Comparison of ENCODE assay signal across 25 cellular contexts in genomic region chr1:201576914-201577313, GRCh38.
"Had no signal": no experiment of that assay in that cellular context is flagged by ENCODE, and none has a peak within 500 bp of the region (broad histone marks: within the 10 kb centered on the region; RNA-seq: fewer than 3 reads in every experiment).

No MANE protein-coding gene starts in this region.

- H3K9me3 ChIP-seq: colonic mucosa, esophagus squamous epithelium, gastrocnemius medialis, left lung, lower lobe of right lung, mucosa of descending colon had no signal

- H3K27me3 ChIP-seq: colonic mucosa, gastrocnemius medialis, heart right ventricle, left lung had no signal

- H3K36me3 ChIP-seq: colonic mucosa, esophagus squamous epithelium, gastrocnemius medialis, heart right ventricle, left lung, lower lobe of right lung had no signal

- DNase-seq: colonic mucosa; cortex of kidney; effector CD8-positive, alpha-beta T cell; effector memory CD8-positive, alpha-beta T cell; endodermal cell; erythroblast; esophagus squamous epithelium; foreskin fibroblast; foreskin melanocyte; gastrocnemius medialis; glutamatergic neuron; head of caudate nucleus; heart right ventricle; hippocampal formation; left cardiac atrium; left lung; left ventricle myocardium superior; lower lobe of right lung; mesenchymal stem cell; mucosa of descending colon had no signal

- H3K27ac ChIP-seq: colonic mucosa, epithelial cell of prostate, esophagus squamous epithelium, gastrocnemius medialis, heart right ventricle, left lung, lower lobe of right lung had no signal

- H3K4me1 ChIP-seq: colonic mucosa, gastrocnemius medialis had no signal

- H3K4me3 ChIP-seq: colonic mucosa, esophagus squamous epithelium, gastrocnemius medialis, heart right ventricle, left lung, lower lobe of right lung, mucosa of descending colon had no signal

- FAIRE-seq: endometrium, islet of Langerhans, keratinocyte had no signal

- ATAC-seq: effector memory CD8-positive, alpha-beta T cell; esophagus mucosa; gastrocnemius medialis; heart right ventricle; left cardiac atrium; left lung; left ventricle myocardium superior; lower lobe of right lung; mucosa of descending colon had no signal
